ENCODE assay signal across 8 cellular contexts in the genomic region with DNA sequence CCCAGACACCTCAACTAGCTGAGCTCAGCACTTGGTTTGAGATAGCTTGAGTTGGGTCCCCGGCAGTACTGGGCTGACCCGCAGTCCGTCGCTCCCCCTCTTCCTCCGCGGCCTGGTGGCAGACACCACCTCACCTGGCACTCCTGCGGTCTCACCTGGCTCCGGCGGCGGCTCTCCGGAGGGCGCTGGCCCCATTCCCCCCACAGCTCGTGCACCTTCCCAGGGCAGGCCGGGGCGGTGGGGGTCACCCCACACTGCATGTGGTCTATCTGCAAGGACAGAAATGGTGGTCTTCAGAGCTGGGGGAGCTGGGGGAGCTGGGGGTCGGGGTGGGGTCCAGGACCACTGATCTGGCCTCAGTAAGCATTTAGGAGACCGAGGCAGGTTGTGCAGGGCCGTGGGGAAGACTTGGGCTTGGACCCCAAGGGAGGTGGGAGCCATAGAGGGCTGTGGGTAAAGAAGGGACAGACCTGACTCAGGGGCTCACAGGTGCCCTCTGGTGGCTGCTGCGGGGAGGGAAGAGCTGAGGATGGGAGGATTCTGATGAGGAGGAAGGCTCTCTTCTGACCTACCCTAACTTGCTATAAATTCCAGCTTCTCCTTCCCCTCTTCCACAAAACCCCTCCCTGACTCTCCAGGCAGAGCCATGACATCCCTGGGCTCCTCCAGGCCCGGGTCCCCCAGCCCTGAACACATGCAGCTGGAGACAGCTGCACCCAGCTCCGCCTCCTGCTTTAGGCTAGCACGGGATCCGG. TPM values are rescaled to one million over a fixed set of nuclear protein-coding genes. Genes with fewer than 3 reads are reported as not detected.
DNase-seq lines count a peak whose midpoint lies in the region; ATAC-seq and TF ChIP-seq lines count a peak whose summit lies in the region.

No MANE protein-coding gene starts in this region.

- 69 to 72% methylated on average over 23 of the region's 23 CpGs for WGBS in lung, 2 donors

- peaks cover 0 to 4% of the 10 kb centered on the region in 2 donors for H3K4me1 ChIP-seq in lung (ENCODE audit: control insufficient read depth in 2 of 2, insufficient read depth in 2 of 2, low read length in 2 of 2)

- no peak overlapping the region for H3K4me3 ChIP-seq in cardiac fibroblast (replicated peaks in 1 of 2; ENCODE audit: low read depth in 2 of 2, low read length in 2 of 2)
- H3K4me3 ChIP-seq in lung, result no peak overlapping the region

- H3K36me3 ChIP-seq in lung (ENCODE audit: control insufficient read depth in 2 of 2, insufficient read depth in 2 of 2, low read length in 2 of 2), result no peaks in the 10 kb centered on the region

- no peaks in the 10 kb centered on the region for H3K9me3 ChIP-seq in lung (ENCODE audit: control insufficient read depth in 2 of 2, insufficient read depth in 1 of 2, low read length in 1 of 2)

- TF ChIP-seq CTCF in cardiac fibroblast (IDR thresholded peaks at IDR 0.05; ENCODE audit: low read depth, low read length), result peak; percentile 93
- peak; percentile 32 for TF ChIP-seq CTCF in lung (IDR thresholded peaks at IDR 0.05; ENCODE audit: control extremely low read depth, extremely low read depth)

- no peaks in the 10 kb centered on the region for H3K27me3 ChIP-seq in lung (ENCODE audit: control insufficient read depth, insufficient read depth)

- ATAC-seq in lung (ENCODE audit: insufficient read depth, low FRiP score), result no peak
- no peak for ATAC-seq in GM21528 (IDR thresholded peaks at IDR 0.05; ENCODE audit: low FRiP score, unreplicated experiment)
- no peak for ATAC-seq in GM21737 (IDR thresholded peaks at IDR 0.05; ENCODE audit: unreplicated experiment)

- no peak overlapping the region for H3K27ac ChIP-seq in lung (ENCODE audit: low read depth in 1 of 2, low read length in 1 of 2)

- peak; percentile 59 for DNase-seq in Daoy (ENCODE audit: low read depth)
- peak; percentile 9 for DNase-seq in KG1 (lab: John Stamatoyannopoulos, UW)
- peak; percentile 39 to 75 (median 50) for DNase-seq in activated CD4-positive, CD25-positive, alpha-beta regulatory T cell (lab: John Stamatoyannopoulos, UW)
- peak; percentile 54 to 55 for DNase-seq in cardiac fibroblast (ENCODE audit: low read depth in 2 of 2)
- peak; percentile 44 for DNase-seq in lung (ENCODE audit: low spot score)
- DNase-seq in stimulated activated CD8-positive, alpha-beta memory T cell treated with anti-CD3 and anti-CD28 coated beads, Interleukin-4, amount 100 ng/mL, for 48 hours, result peak; percentile 88

RNA-seq across cellular contexts. Expression of a gene that starts 6.7 kb away (rescaled TPM):
- total RNA-seq in Daoy (2014; rRNA removed; shearing (Covaris generic)), result 0.57 and 0.69 TPM in 2 replicates
- total RNA-seq in lung, result 1 to 10 TPM in 1 of 2 donors, under 1 TPM in 1; 0.85 to 5.0 TPM
- 1 to 10 TPM; 3.7 to 3.9 TPM for polyA plus RNA-seq in lung

RNA-seq across cellular contexts. Expression of a gene that starts 10.0 kb away (rescaled TPM):
- total RNA-seq in Daoy (2014; rRNA removed; shearing (Covaris generic)), result 0.15 and 1.3 TPM in 2 replicates
- total RNA-seq in lung, result 10 to 100 TPM in 1 of 2 donors, 1 to 10 TPM in 1; 7.5 to 37.3 TPM
- 10 to 100 TPM; 15.5 to 33.5 TPM for polyA plus RNA-seq in lung

RNA-seq across cellular contexts. Expression of a gene that starts 14.9 kb away (rescaled TPM):
- total RNA-seq in Daoy (2014; rRNA removed; shearing (Covaris generic)), result 0.03 and 0.69 TPM in 2 replicates
- total RNA-seq in lung, result 10 to 100 TPM; 14.4 to 15.7 TPM
- 10 to 100 TPM; 15.4 to 56.7 TPM for polyA plus RNA-seq in lung

RNA-seq across cellular contexts. Expression of a gene that starts 34.5 kb away (rescaled TPM):
- 2.3 and 3.2 TPM in 2 replicates for total RNA-seq in Daoy (2014; rRNA removed; shearing (Covaris generic))
- total RNA-seq in lung, result 10 to 100 TPM in 1 of 2 donors, 1 to 10 TPM in 1; 3.2 to 22.8 TPM
- 10 to 100 TPM; 17.3 to 38.5 TPM for polyA plus RNA-seq in lung

RNA-seq across cellular contexts. Expression of a gene that starts 52.9 kb away (rescaled TPM):
- total RNA-seq in Daoy (2014; rRNA removed; shearing (Covaris generic)), result 57.4 and 79.1 TPM in 2 replicates
- total RNA-seq in lung, result 10 to 100 TPM; 36.5 to 36.9 TPM
- 10 to 100 TPM; 40.6 to 47.0 TPM for polyA plus RNA-seq in lung

Comparison
In these comparisons a context has a peak if more than half of its experiments do, and no peak if none do; other contexts are left out.
1. DNase-seq: peak in every context shown above with its lines; median percentile 88 in stimulated activated CD8-positive, alpha-beta memory T cell treated with anti-CD3 and anti-CD28 coated beads, Interleukin-4, amount 100 ng/mL, for 48 hours; 59 in Daoy; 54 in cardiac fibroblast; 50 in activated CD4-positive, CD25-positive, alpha-beta regulatory T cell; 44 in lung; 9 in KG1.